In the genomic region with DNA sequence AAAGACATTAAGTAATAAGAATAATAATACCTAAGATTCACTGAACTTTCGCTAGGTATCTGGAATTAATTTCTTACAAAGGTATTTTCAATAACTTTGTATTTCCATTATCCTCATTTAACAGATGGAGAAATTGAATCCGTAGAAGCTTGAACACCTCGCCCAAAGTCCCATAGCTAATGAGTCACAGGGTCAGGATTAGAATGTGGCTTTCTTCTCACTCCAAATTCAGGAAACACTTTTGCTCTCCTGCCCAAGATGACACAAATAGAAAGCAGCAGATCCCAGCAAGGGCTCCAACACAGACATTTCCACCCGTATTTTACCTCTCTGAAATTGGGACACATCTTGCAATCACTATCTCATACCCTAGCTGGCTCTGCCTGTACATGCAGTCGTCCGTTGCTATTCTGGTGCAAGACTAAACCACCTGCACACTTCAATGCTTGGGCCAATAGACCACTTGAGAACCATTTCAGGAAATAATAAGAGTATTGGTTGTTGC, we compare ENCODE assay signal across 32 cellular contexts.
"Had no signal": no experiment of that assay in that cellular context is flagged by ENCODE, and none has a peak within 500 bp of the region (broad histone marks: within the 10 kb centered on the region; RNA-seq: fewer than 3 reads in every experiment).

No MANE protein-coding gene starts in this region.

- H3K36me3 Mint-ChIP-seq: activated CD8-positive, alpha-beta memory T cell treated with anti-CD3 and anti-CD28 coated beads, Interleukin-2, amount 10 ng/mL, durations not matched to agents 7 days and 5 days; activated naive CD4-positive, alpha-beta T cell treated with anti-CD3 and anti-CD28 coated beads, Interleukin-2, amount 10 ng/mL, durations not matched to agents 7 days and 5 days; immature natural killer cell; mesothelial cell of epicardium; natural killer cell treated with Interleukin-12 subunit alpha and Interleukin-12 subunit beta and Interleukin-15 and Interleukin-18, amount 100 ng/mL, for 72 hours had no signal

- DNase-seq: activated CD4-positive, alpha-beta T cell treated with anti-CD3 and anti-CD28 coated beads, Interleukin-2, amount 10 ng/mL, durations not matched to agents 7 days and 5 days; activated CD4-positive, CD25-positive, alpha-beta regulatory T cell treated with anti-CD3 and anti-CD28 coated beads, Interleukin-2, amount 50 U/mL, for 72 hours; activated CD8-positive, alpha-beta memory T cell treated with anti-CD3 and anti-CD28 coated beads, Interleukin-2, amount 10 ng/mL, durations not matched to agents 7 days and 5 days; activated CD8-positive, alpha-beta T cell treated with anti-CD3 and anti-CD28 coated beads for 36 hours; activated effector memory CD4-positive, alpha-beta T cell treated with anti-CD3 and anti-CD28 coated beads, Interleukin-2, amount 50 U/mL, for 16 hours; activated naive CD4-positive, alpha-beta T cell treated with anti-CD3 and anti-CD28 coated beads, Interleukin-2, amount 10 ng/mL, durations not matched to agents 7 days and 5 days; activated T-cell treated with anti-CD3 and anti-CD28 coated beads for 4 hours; amygdala; body of pancreas; effector CD4-positive, alpha-beta T cell; foreskin melanocyte; glutamatergic neuron; immature natural killer cell; kidney glomerular epithelial cell; left lung; ovary; stimulated activated CD4-positive, alpha-beta T cell treated with anti-CD3 and anti-CD28 coated beads, Interleukin-12 subunit alpha, Interleukin-12 subunit beta, amount 100 ng/mL, for 4 hours; stimulated activated CD4-positive, alpha-beta T cell treated with anti-CD3 and anti-CD28 coated beads, Interleukin-4, amount 100 ng/mL, for 4 hours; stimulated activated naive CD8-positive, alpha-beta T cell treated with anti-CD3 and anti-CD28 coated beads, Interleukin-15, Interleukin-2, amounts not matched to agents 100 U/mL and 50 U/mL, for 24 hours; thyroid gland; upper lobe of right lung had no signal

- H3K79me2 ChIP-seq: hepatocyte had no signal

- FAIRE-seq: endometrium had no signal

- H3K4me3 ChIP-seq: body of pancreas, cardiac muscle cell, hepatocyte, left lung, lung, ovary, prostate gland, right atrium auricular region, thyroid gland, upper lobe of right lung had no signal

- H3K27ac Mint-ChIP-seq: activated CD4-positive, alpha-beta T cell treated with anti-CD3 and anti-CD28 coated beads, Interleukin-2, amount 10 ng/mL, durations not matched to agents 7 days and 5 days; activated CD8-positive, alpha-beta memory T cell treated with anti-CD3 and anti-CD28 coated beads, Interleukin-2, amount 10 ng/mL, durations not matched to agents 7 days and 5 days; activated CD8-positive, alpha-beta T cell treated with anti-CD3 and anti-CD28 coated beads for 36 hours; activated naive CD4-positive, alpha-beta T cell treated with anti-CD3 and anti-CD28 coated beads, Interleukin-2, amount 10 ng/mL, durations not matched to agents 7 days and 5 days; dendritic cell treated with granulocyte-macrophage colony-stimulating factor and Interleukin-4, amounts not matched to agents 40 ng/mL and 50 ng/mL, for 4 days; immature natural killer cell; mesothelial cell of epicardium; natural killer cell treated with Interleukin-12 subunit alpha and Interleukin-12 subunit beta and Interleukin-15 and Interleukin-18, amount 100 ng/mL, for 72 hours; T-helper 2 cell treated with Interferon-gamma antibody and Interleukin-4, amounts not matched to agents 5 μg/mL and 100 μg/mL, for 36 hours had no signal

- H3K4me1 Mint-ChIP-seq: activated CD4-positive, alpha-beta T cell treated with anti-CD3 and anti-CD28 coated beads, Interleukin-2, amount 10 ng/mL, durations not matched to agents 7 days and 5 days; activated CD8-positive, alpha-beta memory T cell treated with anti-CD3 and anti-CD28 coated beads, Interleukin-2, amount 10 ng/mL, durations not matched to agents 7 days and 5 days; activated naive CD4-positive, alpha-beta T cell treated with anti-CD3 and anti-CD28 coated beads, Interleukin-2, amount 10 ng/mL, durations not matched to agents 7 days and 5 days; immature natural killer cell had no signal

- ATAC-seq: activated CD8-positive, alpha-beta memory T cell treated with anti-CD3 and anti-CD28 coated beads, Interleukin-2, amount 10 ng/mL, durations not matched to agents 7 days and 5 days; activated CD8-positive, alpha-beta T cell treated with anti-CD3 and anti-CD28 coated beads for 36 hours; body of pancreas; left lung; natural killer cell treated with Interleukin-12 subunit alpha and Interleukin-12 subunit beta and Interleukin-15 and Interleukin-18, amount 100 ng/mL, for 72 hours; stimulated activated naive CD8-positive, alpha-beta T cell treated with anti-CD3 and anti-CD28 coated beads, Interleukin-15, Interleukin-2, amounts not matched to agents 100 U/mL and 50 U/mL, for 24 hours; upper lobe of right lung had no signal

- H3K9me3 ChIP-seq: body of pancreas, left lung, ovary, prostate gland, right atrium auricular region, thyroid gland, upper lobe of right lung had no signal

- H3K4me1 ChIP-seq: body of pancreas, left lung, prostate gland, right atrium auricular region, thyroid gland, upper lobe of right lung had no signal

- H3K27me3 ChIP-seq: body of pancreas, cardiac muscle cell, hepatocyte, left lung, ovary, right atrium auricular region, thyroid gland, upper lobe of right lung had no signal

- H3K27ac ChIP-seq: body of pancreas, cardiac muscle cell, hepatocyte, left lung, ovary, prostate gland, right atrium auricular region, thyroid gland, upper lobe of right lung, VCaP had no signal

- H3K27me3 Mint-ChIP-seq: activated CD4-positive, alpha-beta T cell treated with anti-CD3 and anti-CD28 coated beads, Interleukin-2, amount 10 ng/mL, durations not matched to agents 7 days and 5 days; activated CD8-positive, alpha-beta memory T cell treated with anti-CD3 and anti-CD28 coated beads, Interleukin-2, amount 10 ng/mL, durations not matched to agents 7 days and 5 days; activated CD8-positive, alpha-beta T cell treated with anti-CD3 and anti-CD28 coated beads for 36 hours; activated naive CD4-positive, alpha-beta T cell treated with anti-CD3 and anti-CD28 coated beads, Interleukin-2, amount 10 ng/mL, durations not matched to agents 7 days and 5 days; dendritic cell treated with granulocyte-macrophage colony-stimulating factor and Interleukin-4, amounts not matched to agents 40 ng/mL and 50 ng/mL, for 4 days; natural killer cell treated with Interleukin-12 subunit alpha and Interleukin-12 subunit beta and Interleukin-15 and Interleukin-18, amount 100 ng/mL, for 72 hours had no signal

- H3K36me3 ChIP-seq: cardiac muscle cell, left lung, ovary, prostate gland, right atrium auricular region, thyroid gland, upper lobe of right lung had no signal

- H2AFZ ChIP-seq: hepatocyte had no signal

- H3K4me2 ChIP-seq: hepatocyte had no signal

- H3K4me3 Mint-ChIP-seq: activated CD4-positive, alpha-beta T cell treated with anti-CD3 and anti-CD28 coated beads, Interleukin-2, amount 10 ng/mL, durations not matched to agents 7 days and 5 days; activated CD8-positive, alpha-beta memory T cell treated with anti-CD3 and anti-CD28 coated beads, Interleukin-2, amount 10 ng/mL, durations not matched to agents 7 days and 5 days; activated CD8-positive, alpha-beta T cell treated with anti-CD3 and anti-CD28 coated beads for 36 hours; activated naive CD4-positive, alpha-beta T cell treated with anti-CD3 and anti-CD28 coated beads, Interleukin-2, amount 10 ng/mL, durations not matched to agents 7 days and 5 days; dendritic cell treated with granulocyte-macrophage colony-stimulating factor and Interleukin-4, amounts not matched to agents 40 ng/mL and 50 ng/mL, for 4 days; immature natural killer cell; mesothelial cell of epicardium; natural killer cell treated with Interleukin-12 subunit alpha and Interleukin-12 subunit beta and Interleukin-15 and Interleukin-18, amount 100 ng/mL, for 72 hours; T-helper 2 cell treated with Interferon-gamma antibody and Interleukin-4, amounts not matched to agents 5 μg/mL and 100 μg/mL, for 36 hours had no signal

- H3K9me3 Mint-ChIP-seq: activated CD4-positive, alpha-beta T cell treated with anti-CD3 and anti-CD28 coated beads, Interleukin-2, amount 10 ng/mL, durations not matched to agents 7 days and 5 days; activated CD8-positive, alpha-beta T cell treated with anti-CD3 and anti-CD28 coated beads for 36 hours; activated naive CD4-positive, alpha-beta T cell treated with anti-CD3 and anti-CD28 coated beads, Interleukin-2, amount 10 ng/mL, durations not matched to agents 7 days and 5 days; dendritic cell treated with granulocyte-macrophage colony-stimulating factor and Interleukin-4, amounts not matched to agents 40 ng/mL and 50 ng/mL, for 4 days; mesothelial cell of epicardium; natural killer cell treated with Interleukin-12 subunit alpha and Interleukin-12 subunit beta and Interleukin-15 and Interleukin-18, amount 100 ng/mL, for 72 hours; T-helper 2 cell treated with Interferon-gamma antibody and Interleukin-4, amounts not matched to agents 5 μg/mL and 100 μg/mL, for 36 hours had no signal
